In genomic region chr11:112113539-112114457, GRCh38 we compare ENCODE assay signal across 8 cellular contexts. TPM values are rescaled to one million over a fixed set of nuclear protein-coding genes. Genes with fewer than 3 reads are reported as not detected.
DNase-seq lines count a peak whose midpoint lies in the region; ATAC-seq and TF ChIP-seq lines count a peak whose summit lies in the region.

No MANE protein-coding gene starts in this region.

- H3K9me3 Mint-ChIP-seq in activated naive CD4-positive, alpha-beta T cell treated with anti-CD3 and anti-CD28 coated beads, Interleukin-2, amount 50 U/mL, for 72 hours: no peaks in the 10 kb centered on the region
- H3K9me3 Mint-ChIP-seq in natural killer cell treated with Interleukin-12 subunit alpha and Interleukin-12 subunit beta and Interleukin-15 and Interleukin-18, amount 100 ng/mL, for 72 hours: no peaks in the 10 kb centered on the region

- ATAC-seq in activated naive CD4-positive, alpha-beta T cell treated with anti-CD3 and anti-CD28 coated beads, Interleukin-2, amount 50 U/mL, for 72 hours: peak; percentile 55 to 72
- ATAC-seq in natural killer cell treated with Interleukin-12 subunit alpha and Interleukin-12 subunit beta and Interleukin-15 and Interleukin-18, amount 100 ng/mL, for 72 hours: peak in 1 of 2 donors; percentile 61
- ATAC-seq in HG03432 (IDR thresholded peaks at IDR 0.05; ENCODE audit: unreplicated experiment): no peak

- no peak overlapping the region for H3K27ac Mint-ChIP-seq in activated naive CD4-positive, alpha-beta T cell treated with anti-CD3 and anti-CD28 coated beads, Interleukin-2, amount 50 U/mL, for 72 hours
- peak overlapping the region; percentile 49 to 51 for H3K27ac Mint-ChIP-seq in natural killer cell treated with Interleukin-12 subunit alpha and Interleukin-12 subunit beta and Interleukin-15 and Interleukin-18, amount 100 ng/mL, for 72 hours

- H3K4me1 Mint-ChIP-seq in natural killer cell treated with Interleukin-12 subunit alpha and Interleukin-12 subunit beta and Interleukin-15 and Interleukin-18, amount 100 ng/mL, for 72 hours (ENCODE audit: low read depth in 2 of 2): peaks cover 6 to 19% of the 10 kb centered on the region in 2 donors

- no peak for TF ChIP-seq POLR2A in esophagus squamous epithelium (IDR thresholded peaks at IDR 0.05)

- H3K4me1 ChIP-seq in esophagus squamous epithelium: peaks cover 0 to 7% (median 0%) of the 10 kb centered on the region in 3 donors

- H3K4me3 Mint-ChIP-seq in natural killer cell treated with Interleukin-12 subunit alpha and Interleukin-12 subunit beta and Interleukin-15 and Interleukin-18, amount 100 ng/mL, for 72 hours: no peak overlapping the region

- no peaks in the 10 kb centered on the region for H3K27me3 Mint-ChIP-seq in natural killer cell treated with Interleukin-12 subunit alpha and Interleukin-12 subunit beta and Interleukin-15 and Interleukin-18, amount 100 ng/mL, for 72 hours

- DNase-seq in activated naive CD4-positive, alpha-beta T cell treated with anti-CD3 and anti-CD28 coated beads, Interleukin-2, amount 50 U/mL, for 72 hours (ENCODE audit: low spot score in 2 of 2): no peak
- DNase-seq in activated naive CD4-positive, alpha-beta T cell (lab: John Stamatoyannopoulos, UW): no peak
- DNase-seq in NAMALWA (ENCODE audit: low spot score) (peak; percentile 74), SK-N-DZ (ENCODE audit: low spot score) (peak; percentile 24), esophagus squamous epithelium (lab: John Stamatoyannopoulos, UW) (no peak)
- no peak for DNase-seq in natural killer cell treated with Interleukin-12 subunit alpha and Interleukin-12 subunit beta and Interleukin-15 and Interleukin-18, amount 100 ng/mL, for 72 hours (ENCODE audit: low spot score)
- DNase-seq in stimulated activated CD4-positive, alpha-beta T cell treated with anti-CD3 and anti-CD28 coated beads, Interleukin-2, amount 100 ng/mL, for 24 hours: no peak

- H3K9me3 ChIP-seq in esophagus squamous epithelium: no peaks in the 10 kb centered on the region

- WGBS in esophagus squamous epithelium, 2 donors: 34 to 45% methylated on average over 3 to 4 of the region's 6 CpGs

- no peak overlapping the region for H3K4me3 ChIP-seq in esophagus squamous epithelium

- intact Hi-C loops in esophagus squamous epithelium (cut with DNase I): loop anchor here (10.0 kb wide), 1 partner anchor 61 kb away; the partner anchor contains the start of gene BCO2

- no peak overlapping the region for H3K27ac ChIP-seq in esophagus squamous epithelium

- TF ChIP-seq CTCF in esophagus squamous epithelium (IDR thresholded peaks at IDR 0.05): peak; percentile 51 to 73 (median 63)

- no peaks in the 10 kb centered on the region for H3K36me3 Mint-ChIP-seq in activated naive CD4-positive, alpha-beta T cell treated with anti-CD3 and anti-CD28 coated beads, Interleukin-2, amount 50 U/mL, for 72 hours
- no peaks in the 10 kb centered on the region for H3K36me3 Mint-ChIP-seq in natural killer cell treated with Interleukin-12 subunit alpha and Interleukin-12 subunit beta and Interleukin-15 and Interleukin-18, amount 100 ng/mL, for 72 hours

- no peaks in the 10 kb centered on the region for H3K27me3 ChIP-seq in esophagus squamous epithelium

- H3K36me3 ChIP-seq in esophagus squamous epithelium: no peaks in the 10 kb centered on the region

RNA-seq across cellular contexts. Expression of gene SDHD, which starts 27.1 kb away (rescaled TPM):
- total RNA-seq in activated naive CD4-positive, alpha-beta T cell treated with anti-CD3 and anti-CD28 coated beads, Interleukin-2, amount 50 U/mL, for 72 hours: 100 to 1,000 TPM; 106 to 115 TPM
- 57.8 and 63.2 TPM in 2 replicates for polyA plus RNA-seq in SK-N-DZ (2014; cell fraction: cytosol; rRNA removed)
- polyA plus RNA-seq in SK-N-DZ (2014; cell fraction: nucleus; rRNA removed): 32.9 and 35.5 TPM in 2 replicates
- 100 to 1,000 TPM in 3 of 4 donors, 10 to 100 TPM in 1; 78.5 to 155 (median 122) TPM for total RNA-seq in esophagus squamous epithelium
- total RNA-seq in natural killer cell treated with Interleukin-12 subunit alpha and Interleukin-12 subunit beta and Interleukin-15 and Interleukin-18, amount 100 ng/mL, for 72 hours: 10 to 100 TPM; 71.2 to 82.3 TPM

RNA-seq across cellular contexts. Expression of gene TIMM8B, which starts 27.2 kb away (rescaled TPM):
- 10 to 100 TPM; 33.5 to 49.4 TPM for total RNA-seq in activated naive CD4-positive, alpha-beta T cell treated with anti-CD3 and anti-CD28 coated beads, Interleukin-2, amount 50 U/mL, for 72 hours
- polyA plus RNA-seq in SK-N-DZ (2014; cell fraction: cytosol; rRNA removed): 29.9 and 43.2 TPM in 2 replicates
- polyA plus RNA-seq in SK-N-DZ (2014; cell fraction: nucleus; rRNA removed): 45.6 and 58.3 TPM in 2 replicates
- 10 to 100 TPM; 43.5 to 65.3 (median 62.1) TPM for total RNA-seq in esophagus squamous epithelium
- 10 to 100 TPM; 54.6 to 71.1 TPM for total RNA-seq in natural killer cell treated with Interleukin-12 subunit alpha and Interleukin-12 subunit beta and Interleukin-15 and Interleukin-18, amount 100 ng/mL, for 72 hours

RNA-seq across cellular contexts. Expression of gene NKAPD1, which starts 39.7 kb away (rescaled TPM):
- total RNA-seq in activated naive CD4-positive, alpha-beta T cell treated with anti-CD3 and anti-CD28 coated beads, Interleukin-2, amount 50 U/mL, for 72 hours: 10 to 100 TPM; 16.9 to 20.1 TPM
- polyA plus RNA-seq in SK-N-DZ (2014; cell fraction: cytosol; rRNA removed): 16.6 and 18.8 TPM in 2 replicates
- polyA plus RNA-seq in SK-N-DZ (2014; cell fraction: nucleus; rRNA removed): 9.9 and 12.8 TPM in 2 replicates
- 10 to 100 TPM in 3 of 4 donors, 1 to 10 TPM in 1; 8.2 to 19.4 (median 13.7) TPM for total RNA-seq in esophagus squamous epithelium
- 10 to 100 TPM; 15.8 to 21.1 TPM for total RNA-seq in natural killer cell treated with Interleukin-12 subunit alpha and Interleukin-12 subunit beta and Interleukin-15 and Interleukin-18, amount 100 ng/mL, for 72 hours

RNA-seq across cellular contexts. Expression of gene PIH1D2, which starts 40.0 kb away (rescaled TPM):
- total RNA-seq in activated naive CD4-positive, alpha-beta T cell treated with anti-CD3 and anti-CD28 coated beads, Interleukin-2, amount 50 U/mL, for 72 hours: 1 to 10 TPM; 1.2 to 2.5 TPM
- polyA plus RNA-seq in SK-N-DZ (2014; cell fraction: cytosol; rRNA removed): 1.1 and 3.4 TPM in 2 replicates
- polyA plus RNA-seq in SK-N-DZ (2014; cell fraction: nucleus; rRNA removed): 2.7 and 5.8 TPM in 2 replicates
- total RNA-seq in esophagus squamous epithelium: 1 to 10 TPM; 1.7 to 3.3 (median 2.8) TPM
- under 1 TPM in 1 of 2 donors, not detected in 1; 0.48 TPM for total RNA-seq in natural killer cell treated with Interleukin-12 subunit alpha and Interleukin-12 subunit beta and Interleukin-15 and Interleukin-18, amount 100 ng/mL, for 72 hours

RNA-seq across cellular contexts. Expression of gene IL18, which starts 50.1 kb away (rescaled TPM):
- total RNA-seq in activated naive CD4-positive, alpha-beta T cell treated with anti-CD3 and anti-CD28 coated beads, Interleukin-2, amount 50 U/mL, for 72 hours: not detected
- polyA plus RNA-seq in SK-N-DZ (2014; cell fraction: cytosol; rRNA removed): not detected in 2 replicates
- polyA plus RNA-seq in SK-N-DZ (2014; cell fraction: nucleus; rRNA removed): not detected in 2 replicates
- total RNA-seq in esophagus squamous epithelium: 100 to 1,000 TPM in 2 of 4 donors, 10 to 100 TPM in 2; 43.7 to 125 (median 98.3) TPM
- 1 to 10 TPM; 1.3 to 4.6 TPM for total RNA-seq in natural killer cell treated with Interleukin-12 subunit alpha and Interleukin-12 subunit beta and Interleukin-15 and Interleukin-18, amount 100 ng/mL, for 72 hours

Comparison
In these comparisons a context has a peak if more than half of its experiments do, and no peak if none do; other contexts are left out.
1. DNase-seq: peak in NAMALWA (single experiment) and SK-N-DZ (single experiment); none in activated naive CD4-positive, alpha-beta T cell treated with anti-CD3 and anti-CD28 coated beads, Interleukin-2, amount 50 U/mL, for 72 hours (0 of 2), activated naive CD4-positive, alpha-beta T cell (0 of 4), esophagus squamous epithelium (single experiment), natural killer cell treated with Interleukin-12 subunit alpha and Interleukin-12 subunit beta and Interleukin-15 and Interleukin-18, amount 100 ng/mL, for 72 hours (single experiment) and stimulated activated CD4-positive, alpha-beta T cell treated with anti-CD3 and anti-CD28 coated beads, Interleukin-2, amount 100 ng/mL, for 24 hours (0 of 2).
2. H3K27ac Mint-ChIP-seq: peak in natural killer cell treated with Interleukin-12 subunit alpha and Interleukin-12 subunit beta and Interleukin-15 and Interleukin-18, amount 100 ng/mL, for 72 hours (2 of 2); none in activated naive CD4-positive, alpha-beta T cell treated with anti-CD3 and anti-CD28 coated beads, Interleukin-2, amount 50 U/mL, for 72 hours (0 of 2).